Comparison of ENCODE assay signal across 21 cellular contexts in the genomic region with DNA sequence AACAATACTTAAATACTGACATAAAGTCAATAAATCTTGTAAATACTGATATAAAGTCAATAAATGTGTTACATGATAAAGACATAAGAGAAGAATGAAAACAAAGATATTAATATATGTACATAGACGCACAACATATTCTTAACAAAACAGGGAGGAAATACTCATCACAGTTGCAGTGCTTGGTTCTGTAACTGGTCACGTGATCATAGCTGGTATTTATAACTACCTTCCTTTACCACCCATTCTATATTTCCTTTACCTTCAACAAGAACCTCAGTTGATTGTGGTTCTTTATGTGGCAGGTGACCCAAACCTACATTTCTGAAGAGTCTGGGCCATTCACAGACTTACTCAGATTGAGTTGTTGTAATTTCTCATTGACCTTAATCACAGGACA.
DNase-seq lines count a peak whose midpoint lies in the region; ATAC-seq, FAIRE-seq and TF ChIP-seq lines count a peak whose summit lies in the region.
"Had no signal": no experiment of that assay in that cellular context is flagged by ENCODE, and none has a peak within 500 bp of the region (broad histone marks: within the 10 kb centered on the region; RNA-seq: fewer than 3 reads in every experiment).

No MANE protein-coding gene starts in this region.

- no peaks in the 10 kb centered on the region for H3K79me2 ChIP-seq in HepG2 (ENCODE audit: insufficient read depth, low read length)
- no peaks in the 10 kb centered on the region for H3K79me2 ChIP-seq in SU-DHL-6 (ENCODE audit: insufficient read depth, low read length)

- H4K20me1 ChIP-seq in HepG2 (ENCODE audit: insufficient read depth, low read length): no peaks in the 10 kb centered on the region
- no peaks in the 10 kb centered on the region for H4K20me1 ChIP-seq in SU-DHL-6 (ENCODE audit: low read depth, low read length)
- H4K20me1 ChIP-seq: BLaER1 had no signal

- H3K4me2 ChIP-seq in HepG2 (ENCODE audit: low read depth, low read length) (no peak overlapping the region), SU-DHL-6 (ENCODE audit: low read depth, low read length, poor library complexity, severe bottlenecking) (peak overlapping the region; percentile 39)
- H3K4me2 ChIP-seq: BLaER1, GM23338 had no signal

- H3K9ac ChIP-seq in HepG2 (ENCODE audit: insufficient read depth, low read depth, low read length) (no peak overlapping the region), SU-DHL-6 (ENCODE audit: low read length) (no peak overlapping the region)
- H3K9ac ChIP-seq: BLaER1 had no signal

- FAIRE-seq in HepG2 (lab: Jason Lieb, UNC): no peak
- FAIRE-seq: A204.1, D721Med, G401.6, GM19239 had no signal

- no peak for TF ChIP-seq POLR2A in HepG2 (IDR thresholded peaks at IDR 0.05; ENCODE audit: insufficient read depth in 1 of 2, low read depth in 2 of 2, low read length in 2 of 2)
- no peak for TF ChIP-seq POLR2A in right lobe of liver (IDR thresholded peaks at IDR 0.05)
- no peak for TF ChIP-seq POLR2A in esophagus muscularis mucosa (IDR thresholded peaks at IDR 0.05; ENCODE audit: low read depth)

- no peak for TF ChIP-seq RAD21 in HepG2 (CRISPR knock-in tag; IDR thresholded peaks at IDR 0.05)

- H3K27ac ChIP-seq in HepG2 (ENCODE audit: extremely low read length, insufficient read depth, low read length) (no peak overlapping the region), right lobe of liver (no peak overlapping the region), SU-DHL-6 (ENCODE audit: low read depth, low read length) (peak overlapping the region; percentile 47), esophagus muscularis mucosa (replicated peaks in 1 of 4) (no peak overlapping the region)
- H3K27ac ChIP-seq: 22Rv1, BLaER1, C4-2B had no signal

- H3K27me3 ChIP-seq in HepG2 (ENCODE audit: control insufficient read depth in 1 of 2, insufficient read depth in 2 of 2, low read length in 2 of 2): no peaks in the 10 kb centered on the region
- H3K27me3 ChIP-seq in right lobe of liver: no peaks in the 10 kb centered on the region
- no peaks in the 10 kb centered on the region for H3K27me3 ChIP-seq in SU-DHL-6 (ENCODE audit: low read length)
- no peaks in the 10 kb centered on the region for H3K27me3 ChIP-seq in esophagus muscularis mucosa
- H3K27me3 ChIP-seq: BLaER1 had no signal

- POLR2A ChIA-PET in HepG2 (lab: Yijun Ruan, JAX): no interaction called here

- intact Hi-C loops in HepG2 (cut with micrococcal nuclease; ENCODE audit: unreplicated experiment) (no loop called here), right lobe of liver (cut with DNase I) (no loop called here), esophagus muscularis mucosa (cut with DNase I) (no loop called here)

- CTCF ChIA-PET in HepG2 (lab: Yijun Ruan, JAX; ENCODE audit: low intra/inter-chr PET ratio, low total read pairs): no interaction called here

- H3K9me3 ChIP-seq in HepG2 (ENCODE audit: low read length) (no peaks in the 10 kb centered on the region), right lobe of liver (no peaks in the 10 kb centered on the region), SU-DHL-6 (ENCODE audit: insufficient read depth, low read length) (no peaks in the 10 kb centered on the region), esophagus muscularis mucosa (no peaks in the 10 kb centered on the region)
- H3K9me3 ChIP-seq: BLaER1 had no signal

- ATAC-seq in HepG2 (no peak), right lobe of liver (no peak), GM21515 (IDR thresholded peaks at IDR 0.05; ENCODE audit: unreplicated experiment) (no peak)
- ATAC-seq: GM23338, HCT116 had no signal

- H3K4me1 ChIP-seq in HepG2 (ENCODE audit: insufficient read depth, low read length) (peaks cover 73% of the 10 kb centered on the region), right lobe of liver (no peaks in the 10 kb centered on the region), esophagus muscularis mucosa (no peaks in the 10 kb centered on the region)

- H2AFZ ChIP-seq in HepG2 (ENCODE audit: low read length) (no peak overlapping the region), SU-DHL-6 (ENCODE audit: low read depth, low read length, severe bottlenecking) (no peak overlapping the region)
- H2AFZ ChIP-seq: GM23338 had no signal

- no peaks in the 10 kb centered on the region for H3K36me3 ChIP-seq in HepG2 (replicated peaks in 1 of 2; ENCODE audit: control insufficient read depth in 1 of 2, insufficient read depth in 2 of 2, low read length in 2 of 2)
- no peaks in the 10 kb centered on the region for H3K36me3 ChIP-seq in right lobe of liver
- H3K36me3 ChIP-seq in SU-DHL-6 (ENCODE audit: low read length): no peaks in the 10 kb centered on the region
- no peaks in the 10 kb centered on the region for H3K36me3 ChIP-seq in esophagus muscularis mucosa

- H3F3A ChIP-seq in SU-DHL-6 (ENCODE audit: insufficient read depth): peaks cover 19% of the 10 kb centered on the region; the same call in 1 of the 2 replicates

- no peak for DNase-seq in HepG2 (ENCODE audit: low spot score)
- DNase-seq in right lobe of liver: no peak
- DNase-seq in esophagus muscularis mucosa (ENCODE audit: extremely low spot score): peak; percentile 1
- DNase-seq in NCI-H69 (lab: John Stamatoyannopoulos, UW): no peak
- no peak for DNase-seq in mesenteric fat pad (ENCODE audit: low spot score)
- DNase-seq: CD4-positive, alpha-beta T cell; CD8-positive, alpha-beta memory T cell; DMS 273 treated with DMSO at 0.1 percent for 48 hours; DMS79; H9 had no signal

- BruUV-seq in HepG2 (replicated peaks; lab: Mats Ljungman, UMichigan): no TSS peak

- TF ChIP-seq EP300 in HepG2 (IDR thresholded peaks at IDR 0.05; ENCODE audit: low read depth in 2 of 2, low read length in 2 of 2) (no peak), HepG2 (CRISPR knock-in tag; IDR thresholded peaks at IDR 0.05; ENCODE audit: borderline replicate concordance) (no peak), esophagus muscularis mucosa (IDR thresholded peaks at IDR 0.05) (no peak)

- TF ChIP-seq CTCF in HepG2 (CRISPR knock-in tag; IDR thresholded peaks at IDR 0.05) (no peak), right lobe of liver (IDR thresholded peaks at IDR 0.05) (no peak), SU-DHL-6 (IDR thresholded peaks at IDR 0.05; ENCODE audit: insufficient read depth, low read length, poor library complexity, severe bottlenecking) (no peak), esophagus muscularis mucosa (IDR thresholded peaks at IDR 0.05) (no peak)

- H3K4me3 ChIP-seq in HepG2 (replicated peaks in 1 of 3; ENCODE audit: insufficient read depth in 1 of 3, low read depth in 2 of 3, low read length in 3 of 3): no peak overlapping the region
- no peak overlapping the region for H3K4me3 ChIP-seq in right lobe of liver
- H3K4me3 ChIP-seq in SU-DHL-6 (ENCODE audit: insufficient read depth, low read length, poor library complexity, severe bottlenecking): no peak overlapping the region
- no peak overlapping the region for H3K4me3 ChIP-seq in esophagus muscularis mucosa
- H3K4me3 ChIP-seq: BLaER1, GM23338 had no signal

- in situ Hi-C loops in HepG2 (cut with HindIII; ENCODE audit: extremely low pct_ligation_motif_present, low pct_unique_long_range_greater_than_20kb): no loop called here

- WGBS in HepG2 (ENCODE audit: low lambda C conversion rate): 90% methylated on average over 2 of the region's 2 CpGs
- 85% methylated on average over 2 of the region's 2 CpGs for WGBS in right lobe of liver (ENCODE audit: insufficient coverage, low coverage, low lambda C conversion rate, missing lambda C conversion rate)
- WGBS in esophagus muscularis mucosa: 90% methylated on average over 2 of the region's 2 CpGs

- H3K9me2 ChIP-seq in SU-DHL-6 (replicated peaks; ENCODE audit: insufficient read depth, low read length): no peaks in the 10 kb centered on the region

TF ChIP-seq in HepG2, 621 proteins besides CTCF, POLR2A, EP300 and RAD21:
- TF ChIP-seq, protein P1, sequence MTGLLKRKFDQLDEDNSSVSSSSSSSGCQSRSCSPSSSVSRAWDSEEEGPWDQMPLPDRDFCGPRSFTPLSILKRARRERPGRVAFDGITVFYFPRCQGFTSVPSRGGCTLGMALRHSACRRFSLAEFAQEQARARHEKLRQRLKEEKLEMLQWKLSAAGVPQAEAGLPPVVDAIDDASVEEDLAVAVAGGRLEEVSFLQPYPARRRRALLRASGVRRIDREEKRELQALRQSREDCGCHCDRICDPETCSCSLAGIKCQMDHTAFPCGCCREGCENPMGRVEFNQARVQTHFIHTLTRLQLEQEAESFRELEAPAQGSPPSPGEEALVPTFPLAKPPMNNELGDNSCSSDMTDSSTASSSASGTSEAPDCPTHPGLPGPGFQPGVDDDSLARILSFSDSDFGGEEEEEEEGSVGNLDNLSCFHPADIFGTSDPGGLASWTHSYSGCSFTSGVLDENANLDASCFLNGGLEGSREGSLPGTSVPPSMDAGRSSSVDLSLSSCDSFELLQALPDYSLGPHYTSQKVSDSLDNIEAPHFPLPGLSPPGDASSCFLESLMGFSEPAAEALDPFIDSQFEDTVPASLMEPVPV (CRISPR knock-in tag; IDR thresholded peaks at IDR 0.05): no peak
- TF ChIP-seq RAD51 (IDR thresholded peaks at IDR 0.05; ENCODE audit: borderline replicate concordance): peak; percentile 26; the same call in 1 of the 2 replicates
- TF ChIP-seq, protein P2, sequence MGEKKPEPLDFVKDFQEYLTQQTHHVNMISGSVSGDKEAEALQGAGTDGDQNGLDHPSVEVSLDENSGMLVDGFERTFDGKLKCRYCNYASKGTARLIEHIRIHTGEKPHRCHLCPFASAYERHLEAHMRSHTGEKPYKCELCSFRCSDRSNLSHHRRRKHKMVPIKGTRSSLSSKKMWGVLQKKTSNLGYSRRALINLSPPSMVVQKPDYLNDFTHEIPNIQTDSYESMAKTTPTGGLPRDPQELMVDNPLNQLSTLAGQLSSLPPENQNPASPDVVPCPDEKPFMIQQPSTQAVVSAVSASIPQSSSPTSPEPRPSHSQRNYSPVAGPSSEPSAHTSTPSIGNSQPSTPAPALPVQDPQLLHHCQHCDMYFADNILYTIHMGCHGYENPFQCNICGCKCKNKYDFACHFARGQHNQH (CRISPR knock-in tag; IDR thresholded peaks at IDR 0.05): no peak
- TF ChIP-seq TCF7L2 (IDR thresholded peaks at IDR 0.05; ENCODE audit: low read depth, low read length): no peak
- TF ChIP-seq SALL1 (CRISPR knock-in tag; IDR thresholded peaks at IDR 0.05): no peak
- TF ChIP-seq KLF11 (CRISPR knock-in tag; IDR thresholded peaks at IDR 0.05): no peak
- no peak for TF ChIP-seq ZNF207 (IDR thresholded peaks at IDR 0.05; ENCODE audit: borderline replicate concordance)
- no peak for TF ChIP-seq NFE2 (CRISPR knock-in tag; IDR thresholded peaks at IDR 0.05)
